Comparison of ENCODE assay signal across 14 cellular contexts in the genomic region with DNA sequence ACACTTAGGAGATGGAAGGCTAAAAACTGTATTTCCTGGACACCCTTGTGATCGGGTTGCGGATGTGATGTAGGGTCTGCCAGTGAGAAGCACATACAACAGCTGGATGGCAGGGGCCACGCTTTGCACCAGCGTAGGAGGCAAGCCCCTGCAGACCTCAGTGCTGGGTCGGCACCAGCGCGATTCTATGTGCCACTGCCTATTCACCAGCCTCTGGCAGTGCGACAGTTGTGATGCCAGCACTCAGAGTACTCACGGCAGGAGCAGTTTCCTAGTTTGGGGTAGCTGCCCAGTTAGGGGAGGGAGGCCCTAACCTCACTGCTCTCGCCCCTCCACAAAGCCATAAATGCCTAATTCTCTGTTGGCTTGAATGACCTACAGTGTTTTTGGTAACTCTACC.
"Had no signal": no experiment of that assay in that cellular context is flagged by ENCODE, and none has a peak within 500 bp of the region (broad histone marks: within the 10 kb centered on the region; RNA-seq: fewer than 3 reads in every experiment).

No MANE protein-coding gene starts in this region.

- H3K36me3 ChIP-seq: pancreas, tibial nerve had no signal

- H3K27me3 Mint-ChIP-seq: activated T-helper 17 cell treated with anti-CD3 and anti-CD28 coated beads, Interleukin-2, amount 50 U/mL, for 72 hours; dendritic cell treated with granulocyte-macrophage colony-stimulating factor and Interleukin-4, amounts not matched to agents 40 ng/mL and 50 ng/mL, for 4 days; T-helper 17 cell had no signal

- DNase-seq: activated CD4-positive, alpha-beta T cell treated with anti-CD3 and anti-CD28 coated beads for 48 hours; activated naive CD4-positive, alpha-beta T cell treated with anti-CD3 and anti-CD28 coated beads, Interleukin-2, amount 50 U/mL, for 16 hours; body of pancreas; endodermal cell; erythroblast; mammary epithelial cell; pancreas; small intestine; T-helper 17 cell had no signal

- H3K27ac Mint-ChIP-seq: activated T-helper 17 cell treated with anti-CD3 and anti-CD28 coated beads, Interleukin-2, amount 50 U/mL, for 72 hours; dendritic cell treated with granulocyte-macrophage colony-stimulating factor and Interleukin-4, amounts not matched to agents 40 ng/mL and 50 ng/mL, for 4 days; endodermal cell; stimulated activated effector memory CD8-positive, alpha-beta T cell treated with anti-CD3 and anti-CD28 coated beads, Interleukin-12 subunit alpha, Interleukin-12 subunit beta, amount 100 ng/mL, for 72 hours; T-helper 17 cell; WTC11 had no signal

- H3K27me3 ChIP-seq: body of pancreas, pancreas, tibial nerve had no signal

- H3K36me3 Mint-ChIP-seq: WTC11 had no signal

- ATAC-seq: activated T-helper 17 cell treated with anti-CD3 and anti-CD28 coated beads, Interleukin-2, amount 50 U/mL, for 72 hours; body of pancreas; pancreas; stimulated activated effector memory CD8-positive, alpha-beta T cell treated with anti-CD3 and anti-CD28 coated beads, Interleukin-12 subunit alpha, Interleukin-12 subunit beta, amount 100 ng/mL, for 72 hours; T-helper 17 cell; WTC11 had no signal

- H3K27ac ChIP-seq: body of pancreas, pancreas, tibial nerve had no signal

- H3K9me3 Mint-ChIP-seq: activated T-helper 17 cell treated with anti-CD3 and anti-CD28 coated beads, Interleukin-2, amount 50 U/mL, for 72 hours; dendritic cell treated with granulocyte-macrophage colony-stimulating factor and Interleukin-4, amounts not matched to agents 40 ng/mL and 50 ng/mL, for 4 days; endodermal cell; stimulated activated effector memory CD8-positive, alpha-beta T cell treated with anti-CD3 and anti-CD28 coated beads, Interleukin-12 subunit alpha, Interleukin-12 subunit beta, amount 100 ng/mL, for 72 hours; WTC11 had no signal

- H3K4me1 Mint-ChIP-seq: endodermal cell had no signal

- H3K4me3 Mint-ChIP-seq: activated T-helper 17 cell treated with anti-CD3 and anti-CD28 coated beads, Interleukin-2, amount 50 U/mL, for 72 hours; dendritic cell treated with granulocyte-macrophage colony-stimulating factor and Interleukin-4, amounts not matched to agents 40 ng/mL and 50 ng/mL, for 4 days; endodermal cell; stimulated activated effector memory CD8-positive, alpha-beta T cell treated with anti-CD3 and anti-CD28 coated beads, Interleukin-12 subunit alpha, Interleukin-12 subunit beta, amount 100 ng/mL, for 72 hours; T-helper 17 cell; WTC11 had no signal

- H3K4me3 ChIP-seq: body of pancreas, pancreas, tibial nerve had no signal

- FAIRE-seq: pancreas, small intestine had no signal

- H3K9me3 ChIP-seq: body of pancreas, pancreas, tibial nerve had no signal
